Comparison of ENCODE assay signal across 8 cellular contexts in the genomic region with DNA sequence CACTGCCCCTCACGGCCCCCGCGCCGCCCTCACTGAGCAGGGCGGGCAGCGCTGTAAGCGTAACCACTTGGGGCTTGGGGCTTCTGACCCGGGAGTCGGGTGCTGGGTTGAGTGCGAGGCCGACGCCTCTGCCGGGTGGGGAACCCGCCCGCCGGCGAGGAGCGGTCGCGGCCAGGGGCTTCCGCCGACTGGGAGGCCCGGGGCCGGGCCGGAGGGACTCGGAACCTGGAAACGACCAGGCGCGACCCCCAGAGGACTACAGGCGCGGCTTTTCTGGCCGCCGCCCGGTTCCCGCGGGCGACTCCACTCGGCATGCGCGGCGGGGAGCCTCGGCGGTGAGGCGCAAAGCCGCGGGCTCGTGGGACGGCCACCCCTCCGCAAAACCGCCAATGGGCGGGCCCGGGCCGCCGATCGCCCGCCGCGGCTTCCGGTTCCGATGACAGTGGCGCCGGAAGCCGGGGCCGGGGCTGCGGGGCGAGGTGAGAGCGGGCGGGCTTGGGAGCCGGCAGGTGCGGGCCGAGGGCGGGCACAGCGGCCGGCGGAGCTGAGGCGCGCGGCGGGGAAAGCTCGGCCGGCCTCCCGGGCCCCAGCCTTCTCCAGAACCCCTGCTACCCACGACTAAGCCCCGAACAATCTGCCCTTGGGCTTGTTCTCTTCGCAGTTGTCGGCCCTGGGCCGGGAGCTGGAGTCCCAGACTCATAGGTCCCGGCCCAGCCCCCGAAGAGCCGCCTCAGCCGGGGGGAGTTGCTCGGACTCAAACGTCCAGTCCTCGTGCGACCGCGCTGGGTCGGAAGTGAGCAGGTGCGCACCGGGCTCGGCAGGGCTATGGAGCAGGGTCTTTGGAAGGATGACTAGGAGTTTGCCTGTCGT. TPM values are rescaled to one million over a fixed set of nuclear protein-coding genes. Genes with fewer than 3 reads are reported as not detected.
DNase-seq lines count a peak whose midpoint lies in the region; ATAC-seq and TF ChIP-seq lines count a peak whose summit lies in the region.

A gene with protein sequence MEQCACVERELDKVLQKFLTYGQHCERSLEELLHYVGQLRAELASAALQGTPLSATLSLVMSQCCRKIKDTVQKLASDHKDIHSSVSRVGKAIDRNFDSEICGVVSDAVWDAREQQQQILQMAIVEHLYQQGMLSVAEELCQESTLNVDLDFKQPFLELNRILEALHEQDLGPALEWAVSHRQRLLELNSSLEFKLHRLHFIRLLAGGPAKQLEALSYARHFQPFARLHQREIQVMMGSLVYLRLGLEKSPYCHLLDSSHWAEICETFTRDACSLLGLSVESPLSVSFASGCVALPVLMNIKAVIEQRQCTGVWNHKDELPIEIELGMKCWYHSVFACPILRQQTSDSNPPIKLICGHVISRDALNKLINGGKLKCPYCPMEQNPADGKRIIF (plus strand): TSS at position 439 of the 870 bp plus-strand sequence. CDS start 7,106 bp downstream, outside the sequence.

- peak within 1 kb of the TSS; percentile 71 to 84 for H3K9ac ChIP-seq in duodenal mucosa (ENCODE audit: low read depth in 1 of 2, low read length in 2 of 2)

- peak within 1 kb of the TSS; percentile 74 for H3K4me3 Mint-ChIP-seq in activated CD4-positive, alpha-beta memory T cell treated with anti-CD3 and anti-CD28 coated beads, Interleukin-2, amount 10 ng/mL, durations not matched to agents 7 days and 5 days

- H3K27me3 ChIP-seq in duodenal mucosa (ENCODE audit: control insufficient read depth in 1 of 2, insufficient read depth in 2 of 2, low read length in 2 of 2), result no peaks in the 10 kb centered on the region

- TF ChIP-seq POLR2A in lower leg skin (IDR thresholded peaks at IDR 0.05), result peak in 1 of 2 donors; percentile 29

- DNase-seq in C1 segment of cervical spinal cord (lab: John Stamatoyannopoulos, UW) (peak in 13 of 14 donors; percentile 34 to 87 (median 65)), NCI-H774 (lab: John Stamatoyannopoulos, UW) (peak; percentile 88), lower leg skin (ENCODE audit: low spot score in 2 of 2) (peak; percentile 63 to 96)
- peak; percentile 83 for DNase-seq in activated CD4-positive, alpha-beta memory T cell treated with anti-CD3 and anti-CD28 coated beads, Interleukin-2, amount 10 ng/mL, durations not matched to agents 7 days and 5 days
- DNase-seq in stimulated activated CD4-positive, alpha-beta T cell treated with anti-CD3 and anti-CD28 coated beads, Interleukin-4, amount 100 ng/mL, for 4 hours, result peak; percentile 78 to 86

- no peaks in the 10 kb centered on the region for H3K9me3 Mint-ChIP-seq in activated CD4-positive, alpha-beta memory T cell treated with anti-CD3 and anti-CD28 coated beads, Interleukin-2, amount 10 ng/mL, durations not matched to agents 7 days and 5 days

- peak within 1 kb of the TSS; percentile 70 for H3K27ac Mint-ChIP-seq in activated CD4-positive, alpha-beta memory T cell treated with anti-CD3 and anti-CD28 coated beads, Interleukin-2, amount 10 ng/mL, durations not matched to agents 7 days and 5 days

- WGBS in lower leg skin, 2 donors, result 0 to 1% methylated on average over 42 to 71 of the region's 102 CpGs

- H3K4me1 ChIP-seq in duodenal mucosa (ENCODE audit: control insufficient read depth in 1 of 2, insufficient read depth in 2 of 2, low read length in 2 of 2), result peaks cover 5 to 7% of the 10 kb centered on the region in 2 donors

- POLR2A ChIA-PET in activated CD4-positive, alpha-beta memory T cell treated with anti-CD3 and anti-CD28 coated beads, Interleukin-2, amount 10 ng/mL, durations not matched to agents 7 days and 5 days (lab: Charles Lee), result interaction anchor here (0.7 to 3.1 kb wide), 6 partner anchors 9 to 73 kb away, joined by 3 to 24 read pairs (median 12); a partner anchor contains a TSS

- H3K27ac ChIP-seq in duodenal mucosa (ENCODE audit: low read depth, low read length), result peak within 1 kb of the TSS; percentile 83

- ATAC-seq in GM19324 (IDR thresholded peaks at IDR 0.05; ENCODE audit: low FRiP score, unreplicated experiment), result peak; percentile 91
- ATAC-seq in HG03457 (IDR thresholded peaks at IDR 0.05; ENCODE audit: unreplicated experiment), result peak; percentile 72

- H3K4me1 Mint-ChIP-seq in activated CD4-positive, alpha-beta memory T cell treated with anti-CD3 and anti-CD28 coated beads, Interleukin-2, amount 10 ng/mL, durations not matched to agents 7 days and 5 days, result peaks cover 20% of the 10 kb centered on the region

- H3K4me3 ChIP-seq in duodenal mucosa (ENCODE audit: low read depth in 1 of 2, low read length in 2 of 2), result peak within 1 kb of the TSS; percentile 76 to 83
- peak within 1 kb of the TSS; percentile 90 for H3K4me3 ChIP-seq in lower leg skin (ENCODE audit: low read depth, poor library complexity, severe bottlenecking)

- intact Hi-C loops in lower leg skin (cut with DNase I; ENCODE audit: low total_unique reads), result loop anchor here (5.0 kb wide), 1 partner anchor 574 kb away; no protein-coding TSS in a partner anchor

- CTCF ChIA-PET in activated CD4-positive, alpha-beta memory T cell treated with anti-CD3 and anti-CD28 coated beads, Interleukin-2, amount 10 ng/mL, durations not matched to agents 7 days and 5 days (lab: Charles Lee), result interaction anchor here (1.0 kb wide), 1 partner anchor 10 kb away, joined by 5 read pairs; no protein-coding TSS in a partner anchor

- H3K36me3 ChIP-seq in duodenal mucosa (ENCODE audit: control insufficient read depth in 1 of 2, insufficient read depth in 2 of 2, low read length in 2 of 2), result peaks cover 0 to 13% of the 10 kb centered on the region in 2 donors

- H3K27me3 Mint-ChIP-seq in activated CD4-positive, alpha-beta memory T cell treated with anti-CD3 and anti-CD28 coated beads, Interleukin-2, amount 10 ng/mL, durations not matched to agents 7 days and 5 days, result peaks cover 2% of the 10 kb centered on the region

- H3K9me3 ChIP-seq in duodenal mucosa (ENCODE audit: control insufficient read depth in 1 of 2, low read length in 2 of 2), result no peaks in the 10 kb centered on the region

- TF ChIP-seq CTCF in lower leg skin (IDR thresholded peaks at IDR 0.05), result no peak

- H3K36me3 Mint-ChIP-seq in activated CD4-positive, alpha-beta memory T cell treated with anti-CD3 and anti-CD28 coated beads, Interleukin-2, amount 10 ng/mL, durations not matched to agents 7 days and 5 days (ENCODE audit: low read depth), result peaks cover 5% of the 10 kb centered on the region

RNA-seq across cellular contexts. Expression of the gene that starts here (rescaled TPM):
- total RNA-seq in activated CD4-positive, alpha-beta memory T cell treated with anti-CD3 and anti-CD28 coated beads, Interleukin-2, amount 10 ng/mL, durations not matched to agents 7 days and 5 days, result 10 to 100 TPM; 17.0 to 19.3 TPM
- total RNA-seq in lower leg skin, result 10 to 100 TPM; 47.4 to 83.2 (median 56.2) TPM

Comparison
In these comparisons a context has a peak if more than half of its experiments do, and no peak if none do; other contexts are left out.
1. Peak in every context shown above with its lines: DNase-seq, ATAC-seq, H3K4me3 ChIP-seq and H3K27ac ChIP-seq.